10 cellular contexts compared by ENCODE assay signal in genomic region chr10:56633876-56634452, GRCh38.
DNase-seq lines count a peak whose midpoint lies in the region; ATAC-seq and FAIRE-seq lines count a peak whose summit lies in the region.
"Had no signal": no experiment of that assay in that cellular context is flagged by ENCODE, and none has a peak within 500 bp of the region (broad histone marks: within the 10 kb centered on the region; RNA-seq: fewer than 3 reads in every experiment).

No MANE protein-coding gene starts in this region.

- peak in 1 of 2 donors; percentile 47 for DNase-seq in memory B cell (ENCODE audit: low spot score in 2 of 2)
- no peak for DNase-seq in middle frontal gyrus (ENCODE audit: extremely low spot score, low spot score)
- no peak for DNase-seq in HTR-8/SVneo (ENCODE audit: insufficient read length, low spot score)
- DNase-seq in RKO (ENCODE audit: low spot score) = no peak
- no peak for DNase-seq in CD4-positive, alpha-beta memory T cell
- DNase-seq: activated naive CD8-positive, alpha-beta T cell treated with anti-CD3 and anti-CD28 coated beads, Interleukin-2, amount 10 ng/mL, durations not matched to agents 7 days and 5 days; mesenchymal stem cell had no signal

- H3K36me3 ChIP-seq in CD4-positive, alpha-beta memory T cell (ENCODE audit: insufficient read depth, low read length) = no peaks in the 10 kb centered on the region

- H3K4me3 ChIP-seq in CD4-positive, alpha-beta memory T cell (ENCODE audit: low read length in 2 of 2) = no peak overlapping the region

- no peaks in the 10 kb centered on the region for H3K27me3 ChIP-seq in CD4-positive, alpha-beta memory T cell (ENCODE audit: insufficient read depth, low read length)

- CTCF ChIA-PET in CD4-positive, alpha-beta memory T cell (lab: Charles Lee; ENCODE audit: partially characterized antibody) = interaction anchor here (0.6 to 1.0 kb wide), 2 partner anchors 9 to 17 kb away, joined by 3 read pairs; no protein-coding TSS in a partner anchor

- POLR2A ChIA-PET in CD4-positive, alpha-beta memory T cell (lab: Charles Lee; ENCODE audit: partially characterized antibody) = no interaction called here

- no peaks in the 10 kb centered on the region for H3K27me3 Mint-ChIP-seq in memory B cell
- H3K27me3 Mint-ChIP-seq in CD4-positive, alpha-beta memory T cell = no peaks in the 10 kb centered on the region
- H3K27me3 Mint-ChIP-seq: activated naive CD8-positive, alpha-beta T cell treated with anti-CD3 and anti-CD28 coated beads, Interleukin-2, amount 10 ng/mL, durations not matched to agents 7 days and 5 days had no signal

- H3K4me1 Mint-ChIP-seq in memory B cell = peaks cover 23% of the 10 kb centered on the region
- H3K4me1 Mint-ChIP-seq in CD4-positive, alpha-beta memory T cell = no peaks in the 10 kb centered on the region
- H3K4me1 Mint-ChIP-seq: activated naive CD8-positive, alpha-beta T cell treated with anti-CD3 and anti-CD28 coated beads, Interleukin-2, amount 10 ng/mL, durations not matched to agents 7 days and 5 days had no signal

- H3K4me3 Mint-ChIP-seq in memory B cell = peak overlapping the region; percentile 22
- no peak overlapping the region for H3K4me3 Mint-ChIP-seq in CD4-positive, alpha-beta memory T cell
- H3K4me3 Mint-ChIP-seq: activated naive CD8-positive, alpha-beta T cell treated with anti-CD3 and anti-CD28 coated beads, Interleukin-2, amount 10 ng/mL, durations not matched to agents 7 days and 5 days had no signal

- peak overlapping the region; percentile 93 for H3K27ac Mint-ChIP-seq in memory B cell
- H3K27ac Mint-ChIP-seq in CD4-positive, alpha-beta memory T cell = no peak overlapping the region
- H3K27ac Mint-ChIP-seq: activated naive CD8-positive, alpha-beta T cell treated with anti-CD3 and anti-CD28 coated beads, Interleukin-2, amount 10 ng/mL, durations not matched to agents 7 days and 5 days had no signal

- FAIRE-seq in HTR-8/SVneo (lab: Jason Lieb, UNC) = no peak

- ATAC-seq in GM19035 (IDR thresholded peaks at IDR 0.05; ENCODE audit: unreplicated experiment) (peak; percentile 100), HG02642 (IDR thresholded peaks at IDR 0.05; ENCODE audit: poor library complexity, unreplicated experiment) (peak; percentile 99), HG03571 (IDR thresholded peaks at IDR 0.05; ENCODE audit: unreplicated experiment) (peak; percentile 99), memory B cell (ENCODE audit: low read depth) (peak; percentile 98)

- intact Hi-C loops in CD4-positive, alpha-beta memory T cell (cut with micrococcal nuclease) = no loop called here

- H3K9me3 ChIP-seq in CD4-positive, alpha-beta memory T cell (ENCODE audit: control insufficient read depth in 1 of 2, low read length in 2 of 2) = no peaks in the 10 kb centered on the region

- no peaks in the 10 kb centered on the region for H3K4me1 ChIP-seq in CD4-positive, alpha-beta memory T cell (ENCODE audit: insufficient read depth, low read length)

- peaks cover 6% of the 10 kb centered on the region for H3K9me3 Mint-ChIP-seq in memory B cell
- peaks cover 0 to 28% (median 7%) of the 10 kb centered on the region in 8 donors for H3K9me3 Mint-ChIP-seq in CD4-positive, alpha-beta memory T cell

- peaks cover 7% of the 10 kb centered on the region for H3K36me3 Mint-ChIP-seq in memory B cell
- no peaks in the 10 kb centered on the region for H3K36me3 Mint-ChIP-seq in CD4-positive, alpha-beta memory T cell
- H3K36me3 Mint-ChIP-seq: activated naive CD8-positive, alpha-beta T cell treated with anti-CD3 and anti-CD28 coated beads, Interleukin-2, amount 10 ng/mL, durations not matched to agents 7 days and 5 days had no signal

- no peak overlapping the region for H3K27ac ChIP-seq in CD4-positive, alpha-beta memory T cell (ENCODE audit: low read depth, low read length)
